Comparison of ENCODE assay signal across 8 cellular contexts in the genomic region with DNA sequence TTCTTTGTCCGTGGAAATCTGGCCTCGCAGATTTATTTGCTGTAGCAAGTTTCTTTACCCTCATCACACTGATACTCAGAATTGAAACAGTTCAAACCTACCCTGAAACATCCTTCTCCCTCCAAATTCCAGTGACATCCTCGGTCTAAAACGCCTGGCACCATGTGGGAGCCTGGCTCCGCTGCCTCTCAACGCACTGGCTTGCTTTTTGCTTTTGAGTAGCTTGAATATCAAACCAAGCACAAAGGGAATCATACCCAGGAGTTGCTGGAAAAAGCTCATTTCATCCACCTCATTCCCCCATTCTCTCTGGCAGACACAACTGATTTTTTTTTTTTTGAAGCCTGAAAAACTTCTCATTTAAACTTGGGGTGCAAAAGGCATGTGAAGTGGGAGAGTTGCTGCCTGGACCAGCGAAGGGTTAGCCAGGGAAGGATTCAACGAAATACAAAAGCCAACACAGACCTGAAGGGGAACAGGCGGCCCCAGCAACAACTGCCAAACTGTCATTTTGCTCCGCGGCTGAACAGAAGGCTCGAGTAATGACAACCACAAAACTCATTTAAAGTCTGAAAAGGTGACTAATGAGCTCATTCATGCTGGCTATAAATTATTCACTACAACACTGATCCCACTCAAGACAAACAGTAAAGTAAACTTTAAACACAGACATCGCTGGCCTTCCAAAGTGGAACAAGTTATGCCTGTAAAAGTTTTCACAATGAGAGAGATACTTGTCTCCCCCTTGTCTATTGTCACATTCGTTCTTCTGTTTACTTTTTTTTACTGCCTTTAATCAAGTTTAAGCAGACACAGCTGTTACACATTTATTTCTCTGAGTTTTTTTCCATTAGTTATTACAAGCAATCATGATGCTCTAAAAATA. TPM values are rescaled to one million over a fixed set of nuclear protein-coding genes. Genes with fewer than 3 reads are reported as not detected.
DNase-seq lines count a peak whose midpoint lies in the region; ATAC-seq and TF ChIP-seq lines count a peak whose summit lies in the region.

No MANE protein-coding gene starts in this region.

- no peaks in the 10 kb centered on the region for H3K27me3 ChIP-seq in hepatocyte

- no peaks in the 10 kb centered on the region for H3K9me3 ChIP-seq in hepatocyte (ENCODE audit: low read depth)

- H3K27ac ChIP-seq in hepatocyte (peak overlapping the region; percentile 54), skin epidermis (peak overlapping the region in 20 of 21 experiments; percentile 2 to 92 (median 72))

- no peaks in the 10 kb centered on the region for H3K9me2 ChIP-seq in hepatocyte (replicated peaks; ENCODE audit: insufficient read depth)

- H3K4me2 ChIP-seq in hepatocyte = peak overlapping the region; percentile 63

- H3K4me1 ChIP-seq in hepatocyte (ENCODE audit: insufficient read depth) = peaks cover 28% of the 10 kb centered on the region

- in situ Hi-C loops in GM13977 (cut with MboI; ENCODE audit: low pct_unique_long_range_greater_than_20kb, low sequenced_read_pairs, unreplicated experiment) = loop anchor here (10.0 to 25.0 kb wide), 2 partner anchors 345 to 483 kb away; no protein-coding TSS in a partner anchor

- H3K79me2 ChIP-seq in hepatocyte = no peaks in the 10 kb centered on the region

- no peaks in the 10 kb centered on the region for H3K36me3 ChIP-seq in hepatocyte (replicated peaks; ENCODE audit: insufficient read depth, low read depth)

- peak; percentile 34 for DNase-seq in GM13977 (ENCODE audit: low spot score)
- peak; percentile 64 to 78 for DNase-seq in NCI-H526 (lab: John Stamatoyannopoulos, UW)
- peak; percentile 32 for DNase-seq in activated T-helper 9 cell treated with anti-CD3 and anti-CD28 coated beads, Interleukin-2, amount 50 U/mL, for 16 hours (ENCODE audit: low read depth)
- DNase-seq in hepatocyte (ENCODE audit: low spot score) = peak; percentile 24
- DNase-seq in D341Med (ENCODE audit: low spot score) = no peak

- TF ChIP-seq CTCF in GM13977 (IDR thresholded peaks at IDR 0.05; ENCODE audit: extremely low read depth, insufficient read depth, missing control alignments) (no peak), hepatocyte (IDR thresholded peaks at IDR 0.05; ENCODE audit: poor library complexity) (no peak)

- H4K20me1 ChIP-seq in hepatocyte (ENCODE audit: insufficient read depth, poor library complexity, severe bottlenecking) = no peaks in the 10 kb centered on the region

- 28% methylated on average over 14 of the region's 14 CpGs for WGBS in hepatocyte (ENCODE audit: low lambda C conversion rate, missing lambda C conversion rate)

- H3K4me3 ChIP-seq in hepatocyte = no peak overlapping the region
- H3K4me3 ChIP-seq in skin epidermis = peak overlapping the region in 2 of 7 experiments; percentile 2 to 6

- no peak for ATAC-seq in GM18498 (IDR thresholded peaks at IDR 0.05; ENCODE audit: unreplicated experiment)
- ATAC-seq in GM19395 (IDR thresholded peaks at IDR 0.05; ENCODE audit: unreplicated experiment) = no peak

- no peak overlapping the region for H2AFZ ChIP-seq in hepatocyte

RNA-seq across cellular contexts. Expression of gene FOXN3, which starts 12.4 kb away (rescaled TPM):
- 38.9 and 47.6 TPM in 2 replicates for total RNA-seq in hepatocyte
- 36.7 and 42.2 TPM in 2 replicates for polyA plus RNA-seq in hepatocyte
